ENCODE assay signal across 6 cellular contexts in the genomic region with DNA sequence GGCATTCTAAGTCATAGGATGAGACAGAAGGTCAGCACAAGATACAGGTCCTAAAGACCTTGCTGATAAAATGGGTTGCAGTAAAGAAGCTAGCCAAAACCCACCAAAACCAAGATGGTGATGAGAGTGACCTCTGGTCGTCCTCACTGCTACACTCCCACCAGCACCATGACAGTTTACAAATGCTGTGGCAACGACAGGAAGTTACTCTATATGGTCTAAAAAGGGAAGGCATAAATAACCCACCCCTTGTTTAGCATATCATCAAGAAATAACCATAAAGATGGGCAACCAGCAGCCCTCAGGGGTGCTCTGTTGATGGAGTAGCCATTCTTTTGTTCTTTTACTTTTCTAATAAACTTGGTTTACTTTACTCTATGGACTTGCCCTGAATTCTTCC. TPM values are rescaled to one million over a fixed set of nuclear protein-coding genes. Genes with fewer than 3 reads are reported as not detected.
"Had no signal": no experiment of that assay in that cellular context is flagged by ENCODE, and none has a peak within 500 bp of the region (broad histone marks: within the 10 kb centered on the region; RNA-seq: fewer than 3 reads in every experiment).

No MANE protein-coding gene starts in this region.

RNA-seq across cellular contexts. Expression of gene POU5F1, which starts 44.7 kb away (rescaled TPM):
- total RNA-seq: activated CD8-positive, alpha-beta T cell treated with anti-CD3 and anti-CD28 coated beads, Interleukin-2, amount 10 ng/mL, durations not matched to agents 7 days and 5 days; activated T-helper 2 cell treated with anti-CD3 and anti-CD28 coated beads, Interferon-gamma antibody, Interleukin-2, Interleukin-4, amounts not matched to agents 10 μg/mL and 5 μg/mL and 100 μg/mL, durations not matched to agents 14 hours and 24 hours and 36 hours; ascending aorta; PC-3; T-helper 17 cell had no signal
- polyA plus RNA-seq: cardiac muscle cell had no signal
